11 cellular contexts compared by ENCODE assay signal in the genomic region with DNA sequence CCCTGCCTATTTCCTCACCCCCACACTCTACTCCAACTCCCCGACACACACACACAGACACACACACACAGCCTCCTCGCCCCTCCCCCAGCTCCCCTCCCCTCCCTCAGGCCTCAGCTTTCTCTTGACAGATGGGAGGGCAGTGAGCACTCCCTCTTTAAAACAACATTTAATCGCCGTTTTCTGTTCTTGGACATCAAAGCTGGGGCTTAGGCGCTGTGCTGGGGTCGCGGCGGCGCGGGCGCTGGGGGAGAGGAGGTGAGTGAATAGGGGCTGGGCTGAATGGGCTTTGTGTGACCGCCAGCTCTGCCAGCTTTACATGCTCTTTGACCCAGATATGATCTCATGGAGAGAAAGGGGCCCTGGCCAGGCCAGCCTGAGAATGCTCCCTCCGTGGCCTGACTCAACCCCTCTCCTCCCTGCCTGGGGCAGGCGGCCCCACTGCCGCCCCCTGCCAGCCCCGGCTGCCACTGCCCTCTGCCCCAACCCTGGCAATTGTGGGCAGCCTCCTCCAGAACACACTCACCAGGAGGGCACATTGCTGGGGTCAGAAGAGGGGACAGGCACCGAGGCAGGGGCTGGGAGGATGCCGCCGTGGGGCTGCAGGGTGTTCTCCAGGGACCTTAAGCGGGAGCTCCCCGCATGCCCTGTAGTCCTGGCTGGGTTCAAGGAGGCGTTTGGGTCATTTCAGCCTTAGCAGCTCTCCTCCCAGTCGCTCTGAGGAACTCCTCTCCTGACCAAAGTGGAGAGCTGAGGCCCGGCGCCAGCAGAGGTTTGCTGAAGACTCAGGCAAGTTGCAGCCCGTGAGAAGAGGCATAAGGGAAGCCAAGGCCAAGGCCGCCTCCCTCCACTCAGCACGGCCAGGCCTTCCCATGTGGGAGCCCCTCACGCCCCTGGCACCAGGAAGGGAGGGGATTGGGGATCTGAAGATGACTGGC. TPM values are rescaled to one million over a fixed set of nuclear protein-coding genes. Genes with fewer than 3 reads are reported as not detected.
DNase-seq lines count a peak whose midpoint lies in the region; ATAC-seq lines count a peak whose summit lies in the region.
"Had no signal": no experiment of that assay in that cellular context is flagged by ENCODE, and none has a peak within 500 bp of the region (broad histone marks: within the 10 kb centered on the region; RNA-seq: fewer than 3 reads in every experiment).

No MANE protein-coding gene starts in this region.

- H3K9me3 Mint-ChIP-seq in stimulated activated naive CD8-positive, alpha-beta T cell treated with anti-CD3 and anti-CD28 coated beads, Interleukin-15, Interleukin-2, amounts not matched to agents 100 ng/mL and 50 ng/mL, for 24 hours: no peaks in the 10 kb centered on the region

- H3K4me3 Mint-ChIP-seq in stimulated activated naive CD8-positive, alpha-beta T cell treated with anti-CD3 and anti-CD28 coated beads, Interleukin-15, Interleukin-2, amounts not matched to agents 100 ng/mL and 50 ng/mL, for 24 hours: no peak overlapping the region

- intact Hi-C loops in head of caudate nucleus (cut with DNase I): loop anchor here (5.0 kb wide), 1 partner anchor 201 kb away; the partner anchor contains the start of gene ZBTB16

- no peaks in the 10 kb centered on the region for H3K36me3 Mint-ChIP-seq in stimulated activated naive CD8-positive, alpha-beta T cell treated with anti-CD3 and anti-CD28 coated beads, Interleukin-15, Interleukin-2, amounts not matched to agents 100 ng/mL and 50 ng/mL, for 24 hours (ENCODE audit: low read depth)
- H3K36me3 Mint-ChIP-seq: CD8-positive, alpha-beta memory T cell had no signal

- no peak for DNase-seq in stimulated activated naive CD8-positive, alpha-beta T cell treated with anti-CD3 and anti-CD28 coated beads, Interleukin-15, Interleukin-2, amounts not matched to agents 100 U/mL and 50 U/mL, for 24 hours
- DNase-seq in head of caudate nucleus (peak in 32 of 42 donors; percentile 11 to 77 (median 48)), occipital lobe (lab: John Stamatoyannopoulos, UW) (peak; percentile 25), GDM1 (lab: John Stamatoyannopoulos, UW) (no peak), HAP-1 (ENCODE audit: low spot score in 2 of 2) (no peak), 8988T (no peak)
- DNase-seq: activated T-cell treated with anti-CD3 and anti-CD28 coated beads for 4 hours; CD8-positive, alpha-beta memory T cell; NCI-H2029 had no signal

- no peak for ATAC-seq in stimulated activated naive CD8-positive, alpha-beta T cell treated with anti-CD3 and anti-CD28 coated beads, Interleukin-15, Interleukin-2, amounts not matched to agents 100 U/mL and 50 U/mL, for 24 hours
- no peak for ATAC-seq in GM21390 (IDR thresholded peaks at IDR 0.05; ENCODE audit: unreplicated experiment)

- no peaks in the 10 kb centered on the region for H3K27me3 Mint-ChIP-seq in stimulated activated naive CD8-positive, alpha-beta T cell treated with anti-CD3 and anti-CD28 coated beads, Interleukin-15, Interleukin-2, amounts not matched to agents 100 ng/mL and 50 ng/mL, for 24 hours

- no peaks in the 10 kb centered on the region for H3K36me3 ChIP-seq in HAP-1 (replicated peaks)

- H3K4me1 ChIP-seq in HAP-1: no peaks in the 10 kb centered on the region

- peaks cover 5% of the 10 kb centered on the region for H3K27me3 ChIP-seq in HAP-1 (ENCODE audit: low read depth)

- in situ Hi-C loops in HAP-1 (cut with MboI; ENCODE audit: low sequenced_read_pairs): no loop called here

- H3K9me3 ChIP-seq in HAP-1: no peaks in the 10 kb centered on the region

- no peak overlapping the region for H3K4me3 ChIP-seq in HAP-1

- peak overlapping the region; percentile 61 for H3K27ac Mint-ChIP-seq in stimulated activated naive CD8-positive, alpha-beta T cell treated with anti-CD3 and anti-CD28 coated beads, Interleukin-15, Interleukin-2, amounts not matched to agents 100 ng/mL and 50 ng/mL, for 24 hours

- H3K4me1 Mint-ChIP-seq in stimulated activated naive CD8-positive, alpha-beta T cell treated with anti-CD3 and anti-CD28 coated beads, Interleukin-15, Interleukin-2, amounts not matched to agents 100 ng/mL and 50 ng/mL, for 24 hours (ENCODE audit: low read depth): peaks cover 15% of the 10 kb centered on the region

RNA-seq across cellular contexts. Expression of gene NNMT, which starts 38.3 kb away (rescaled TPM):
- not detected for total RNA-seq in occipital lobe
- total RNA-seq: CD8-positive, alpha-beta memory T cell had no signal

Comparison
In these comparisons a context has a peak if more than half of its experiments do, and no peak if none do; other contexts are left out.
1. DNase-seq: peak in head of caudate nucleus (32 of 42) and occipital lobe (single experiment); none in stimulated activated naive CD8-positive, alpha-beta T cell treated with anti-CD3 and anti-CD28 coated beads, Interleukin-15, Interleukin-2, amounts not matched to agents 100 U/mL and 50 U/mL, for 24 hours (single experiment), GDM1 (single experiment), HAP-1 (0 of 2) and 8988T (single experiment).